Comparison of ENCODE assay signal across 8 cellular contexts in the genomic region with DNA sequence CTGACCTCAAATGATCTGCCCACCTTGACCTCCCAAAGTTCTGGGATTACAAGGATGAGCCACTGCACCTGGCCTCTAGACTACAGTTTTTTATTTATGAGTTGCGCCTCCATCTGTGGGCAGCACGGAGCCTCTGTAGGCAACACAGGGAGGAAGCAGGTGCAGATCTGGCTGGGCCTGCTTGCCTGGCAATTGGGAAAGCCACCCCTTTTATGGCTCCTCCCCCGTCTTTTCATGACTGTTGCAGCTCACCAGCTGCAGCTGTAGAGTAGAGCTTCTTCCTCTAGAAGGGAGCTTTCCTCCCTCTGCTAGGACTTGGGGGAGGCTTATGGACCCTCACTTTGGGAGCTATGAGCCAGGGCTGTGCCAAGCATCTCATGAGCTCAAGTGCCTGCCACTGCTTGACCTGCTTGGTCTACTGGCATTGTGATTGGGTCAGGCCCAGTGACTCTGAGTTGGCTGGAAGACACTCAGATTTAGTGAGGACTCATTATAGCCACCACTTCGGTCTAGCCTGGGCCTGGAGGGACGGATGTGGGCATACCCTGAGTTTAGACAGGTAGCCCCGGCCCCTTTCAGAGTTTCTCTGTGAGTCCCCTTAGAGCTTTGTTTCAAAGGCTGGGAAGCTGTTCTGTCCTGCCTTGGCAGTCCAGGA. TPM values are rescaled to one million over a fixed set of nuclear protein-coding genes. Genes with fewer than 3 reads are reported as not detected.
DNase-seq lines count a peak whose midpoint lies in the region; ATAC-seq and TF ChIP-seq lines count a peak whose summit lies in the region.
"Had no signal": no experiment of that assay in that cellular context is flagged by ENCODE, and none has a peak within 500 bp of the region (broad histone marks: within the 10 kb centered on the region; RNA-seq: fewer than 3 reads in every experiment).

No MANE protein-coding gene starts in this region.

- BruUV-seq in OCI-LY7 (replicated peaks; lab: Mats Ljungman, UMichigan) = no TSS peak

- H3K4me1 ChIP-seq in OCI-LY7 (ENCODE audit: insufficient read depth, low read length, poor library complexity, severe bottlenecking) = peaks cover 68% of the 10 kb centered on the region

- peak overlapping the region; percentile 69 for H3K4me2 ChIP-seq in OCI-LY7 (ENCODE audit: low read length)

- H3K36me3 Mint-ChIP-seq in memory B cell = peaks cover 5% of the 10 kb centered on the region

- ATAC-seq in GM18511 (IDR thresholded peaks at IDR 0.05; ENCODE audit: unreplicated experiment) (peak; percentile 66), HG02763 (IDR thresholded peaks at IDR 0.05; ENCODE audit: unreplicated experiment) (peak; percentile 43), memory B cell (ENCODE audit: low read depth) (peak; percentile 95), HG03442 (IDR thresholded peaks at IDR 0.05; ENCODE audit: unreplicated experiment) (no peak)

- no peaks in the 10 kb centered on the region for H3K9me3 ChIP-seq in OCI-LY7 (ENCODE audit: low read length)

- DNase-seq in OCI-LY7 (ENCODE audit: low spot score) (peak; percentile 95), memory B cell (ENCODE audit: low spot score in 2 of 2) (peak; percentile 46 to 61), T-helper 9 cell (no peak)
- DNase-seq in NK-92 treated with Interleukin-12 subunit alpha and Interleukin-12 subunit beta, amount 100 ng/mL, for 24 hours (lab: John Stamatoyannopoulos, UW) = no peak

- H3K36me3 ChIP-seq in OCI-LY7 (ENCODE audit: insufficient read depth, low read length) = peaks cover 58% of the 10 kb centered on the region

- TF ChIP-seq CTCF in OCI-LY7 (conservative IDR thresholded peaks at IDR 0.05; ENCODE audit: low read length) = peak; percentile 43; the same call in 1 of the 2 replicates

- no peaks in the 10 kb centered on the region for H3K27me3 Mint-ChIP-seq in memory B cell

- no peaks in the 10 kb centered on the region for H3K79me2 ChIP-seq in OCI-LY7 (ENCODE audit: insufficient read depth, low read depth, low read length)

- H3K27ac ChIP-seq in OCI-LY7 (ENCODE audit: low read depth, low read length, poor library complexity, severe bottlenecking) = peak overlapping the region; percentile 94

- H3K9me3 Mint-ChIP-seq in memory B cell = no peaks in the 10 kb centered on the region
- H3K9me3 Mint-ChIP-seq: T-helper 1 cell treated with Interleukin-12 subunit alpha and Interleukin-12 subunit beta and Interleukin-4 antibody, amounts not matched to agents 30 μg/mL and 1 μg/mL, for 36 hours had no signal

- POLR2A ChIA-PET in OCI-LY7 (lab: Charles Lee) = interaction anchor here (0.6 to 2.5 kb wide), 13 partner anchors 9 to 173 kb away, joined by 3 to 13 read pairs (median 4); partner anchors contain the start of genes PLA2G15, PRMT7 and SLC7A6OS

- H4K20me1 ChIP-seq in OCI-LY7 (ENCODE audit: insufficient read depth, low read length) = no peaks in the 10 kb centered on the region

- no peak overlapping the region for H3K4me3 Mint-ChIP-seq in memory B cell
- H3K4me3 Mint-ChIP-seq: T-helper 1 cell treated with Interleukin-12 subunit alpha and Interleukin-12 subunit beta and Interleukin-4 antibody, amounts not matched to agents 30 μg/mL and 1 μg/mL, for 36 hours had no signal

- H3K4me3 ChIP-seq in OCI-LY7 (ENCODE audit: low read depth, low read length, poor library complexity, severe bottlenecking) = peak overlapping the region; percentile 27

- H3K9me2 ChIP-seq in OCI-LY7 (ENCODE audit: insufficient read depth, low read length) = no peaks in the 10 kb centered on the region

- peaks cover 18% of the 10 kb centered on the region for H3K4me1 Mint-ChIP-seq in memory B cell

- no peak overlapping the region; the same call in 1 of the 2 replicates for H2AFZ ChIP-seq in OCI-LY7 (ENCODE audit: low read length)

- intact Hi-C loops in OCI-LY7 (cut with micrococcal nuclease; ENCODE audit: unreplicated experiment) = loop anchor here (1.0 to 10.0 kb wide), 3 partner anchors 12 to 237 kb away; partner anchors contain the start of gene PLA2G15

- peak overlapping the region; percentile 82 for H3K27ac Mint-ChIP-seq in memory B cell
- H3K27ac Mint-ChIP-seq: T-helper 1 cell treated with Interleukin-12 subunit alpha and Interleukin-12 subunit beta and Interleukin-4 antibody, amounts not matched to agents 30 μg/mL and 1 μg/mL, for 36 hours had no signal

- CTCF ChIA-PET in OCI-LY7 (lab: Charles Lee; ENCODE audit: unreplicated experiment) = interaction anchor here (0.9 to 1.8 kb wide), 9 partner anchors 9 to 71 kb away, joined by 3 to 8 read pairs (median 4); partner anchors contain the start of gene PLA2G15

RNA-seq across cellular contexts. Expression of gene SLC7A6, which starts 6.9 kb away (rescaled TPM):
- total RNA-seq in OCI-LY7 (2014; rRNA removed; shearing (Covaris generic)) = 50.9 and 53.1 TPM in 2 replicates
- 79.5 and 98.8 TPM in 2 replicates for total RNA-seq in OCI-LY7 (2022)

RNA-seq across cellular contexts. Expression of gene PLA2G15, which starts 12.2 kb away (rescaled TPM):
- total RNA-seq in OCI-LY7 (2014; rRNA removed; shearing (Covaris generic)) = 38.9 and 46.2 TPM in 2 replicates
- 27.5 and 36.8 TPM in 2 replicates for total RNA-seq in OCI-LY7 (2022)

RNA-seq across cellular contexts. Expression of gene ESRP2, which starts 21.5 kb away (rescaled TPM):
- total RNA-seq in OCI-LY7 (2014; rRNA removed; shearing (Covaris generic)) = 0.08 TPM in 1 of 2 replicates, not detected in the other
- not detected in 2 replicates for total RNA-seq in OCI-LY7 (2022)

RNA-seq across cellular contexts. Expression of gene SLC7A6OS, which starts 53.4 kb away (rescaled TPM):
- 28.6 and 35.2 TPM in 2 replicates for total RNA-seq in OCI-LY7 (2014; rRNA removed; shearing (Covaris generic))
- 33.4 and 35.8 TPM in 2 replicates for total RNA-seq in OCI-LY7 (2022)

RNA-seq across cellular contexts. Expression of gene PRMT7, which starts 53.4 kb away (rescaled TPM):
- 75.3 and 85.1 TPM in 2 replicates for total RNA-seq in OCI-LY7 (2014; rRNA removed; shearing (Covaris generic))
- 80.4 and 85.5 TPM in 2 replicates for total RNA-seq in OCI-LY7 (2022)

Comparison
In these comparisons a context has a peak if more than half of its experiments do, and no peak if none do; other contexts are left out.
1. DNase-seq: peak in OCI-LY7 (single experiment) and memory B cell (2 of 2); none in T-helper 9 cell (single experiment) and NK-92 treated with Interleukin-12 subunit alpha and Interleukin-12 subunit beta, amount 100 ng/mL, for 24 hours (single experiment).